In genomic region chr6:116419069-116419468, GRCh38 we compare ENCODE assay signal across 1 cellular context.
TF ChIP-seq lines count a peak whose summit lies in the region.

No MANE protein-coding gene starts in this region.

TF ChIP-seq in K562, 482 proteins besides CTCF, POLR2A, EP300 and RAD21:
- TF ChIP-seq ZBTB33 (CRISPR knock-in tag; IDR thresholded peaks at IDR 0.05): no peak
- TF ChIP-seq ATF3 (IDR thresholded peaks at IDR 0.05): peak; percentile 41
- TF ChIP-seq ATF3 (CRISPR knock-in tag; conservative IDR thresholded peaks at IDR 0.05): no peak
TF ChIP-seq in K562: peak in this region for 1.
